ENCODE assay signal across 20 cellular contexts in the genomic region with DNA sequence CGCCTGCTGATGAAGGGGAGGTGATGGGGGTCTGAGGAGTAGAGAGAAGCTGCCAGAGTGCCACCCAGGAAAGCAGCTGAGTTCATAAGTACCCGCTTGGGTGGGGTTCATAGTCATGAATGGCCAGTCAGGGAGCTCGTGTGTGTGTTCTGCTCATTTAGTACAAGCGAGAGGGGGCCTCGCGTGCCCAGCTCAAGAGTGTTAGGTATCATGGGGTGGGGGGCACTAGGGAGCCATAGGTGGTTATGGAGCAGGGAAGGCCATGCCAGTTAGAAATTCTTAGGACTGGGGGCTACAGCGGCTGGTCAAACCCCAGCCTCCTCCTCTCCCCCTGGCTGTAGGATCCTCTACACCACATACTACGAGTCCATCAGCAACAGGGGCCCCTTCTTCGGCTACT. TPM values are rescaled to one million over a fixed set of nuclear protein-coding genes. Genes with fewer than 3 reads are reported as not detected.
DNase-seq lines count a peak whose midpoint lies in the region; ATAC-seq, FAIRE-seq and TF ChIP-seq lines count a peak whose summit lies in the region.
"Had no signal": no experiment of that assay in that cellular context is flagged by ENCODE, and none has a peak within 500 bp of the region (broad histone marks: within the 10 kb centered on the region; RNA-seq: fewer than 3 reads in every experiment).

No MANE protein-coding gene starts in this region.

- intact Hi-C loops in activated B cell treated with CpG ODN at 0.5 μM for 24 hours (cut with micrococcal nuclease), result loop anchor here (10.0 kb wide), 2 partner anchors 63 to 133 kb away; a partner anchor contains a TSS
- intact Hi-C loops in pancreas (cut with DNase I), result no loop called here
- intact Hi-C loops in PC-3 (cut with micrococcal nuclease), result no loop called here

- no peak overlapping the region for H3K4me2 ChIP-seq in PC-3 (ENCODE audit: low read length)

- no peak for ATAC-seq in activated B cell treated with CpG ODN at 0.5 μM for 24 hours (ENCODE audit: low read depth)
- ATAC-seq in pancreas, result no peak
- no peak for ATAC-seq in HG03097 (IDR thresholded peaks at IDR 0.05; ENCODE audit: low FRiP score, unreplicated experiment)
- ATAC-seq in PC-3, result no peak

- peak; percentile 38 for DNase-seq in activated CD8-positive, alpha-beta memory T cell treated with anti-CD3 and anti-CD28 coated beads, Interleukin-2, amount 50 U/mL, for 48 hours
- DNase-seq in activated CD8-positive, alpha-beta memory T cell treated with anti-CD3 and anti-CD28 coated beads for 24 hours, result no peak
- DNase-seq in activated B cell treated with CpG ODN at 0.5 μM for 24 hours, result no peak
- no peak for DNase-seq in endodermal cell
- DNase-seq in pancreas, result peak in 5 of 6 donors; percentile 1 to 23 (median 8)
- no peak for DNase-seq in PC-3
- DNase-seq in mucosa of gallbladder (ENCODE audit: low spot score), result no peak
- DNase-seq: CD4-positive, alpha-beta T cell; COR-L47; NCI-H1105; NCI-H1436 treated with DMSO at 0.1 percent for 48 hours; NCI-H187 treated with DMSO at 0.1 percent for 48 hours; NCI-H524 treated with DMSO at 0.1 percent for 48 hours; NCI-H774; RPMI8226 had no signal

- peaks cover 51% of the 10 kb centered on the region for H3K36me3 ChIP-seq in endodermal cell (ENCODE audit: control insufficient read depth, insufficient read depth, low read length)
- H3K36me3 ChIP-seq in pancreas, result peaks cover 0 to 27% (median 15%) of the 10 kb centered on the region in 3 donors
- H3K36me3 ChIP-seq in PC-3 (ENCODE audit: low read depth, low read length), result no peaks in the 10 kb centered on the region
- H3K36me3 ChIP-seq: SJSA1 had no signal

- no peaks in the 10 kb centered on the region for H3K9me2 ChIP-seq in PC-3 (replicated peaks; ENCODE audit: low read length)

- H3K27ac ChIP-seq in endodermal cell (ENCODE audit: low read depth, low read length) (no peak overlapping the region), pancreas (no peak overlapping the region), PC-3 (ENCODE audit: low read length) (no peak overlapping the region)
- H3K27ac ChIP-seq: 22Rv1, SJSA1 had no signal

- no peaks in the 10 kb centered on the region for H3K4me1 Mint-ChIP-seq in activated B cell treated with CpG ODN at 0.5 μM for 24 hours
- H3K4me1 Mint-ChIP-seq in endodermal cell, result peaks cover 6% of the 10 kb centered on the region

- BruUV-seq in PC-3 (replicated peaks; lab: Mats Ljungman, UMichigan), result no TSS peak

- H3K4me3 Mint-ChIP-seq in activated B cell treated with CpG ODN at 0.5 μM for 24 hours (no peak overlapping the region), endodermal cell (no peak overlapping the region)
- H3K4me3 Mint-ChIP-seq: CD4-positive, alpha-beta T cell had no signal

- H3K9ac ChIP-seq in endodermal cell (ENCODE audit: extremely low read depth, low read length, poor library complexity, severe bottlenecking), result no peak overlapping the region
- no peak overlapping the region for H3K9ac ChIP-seq in PC-3 (ENCODE audit: low read length)

- H2AFZ ChIP-seq in PC-3 (ENCODE audit: low read length), result no peak overlapping the region

- CTCF ChIA-PET in activated B cell treated with CpG ODN at 0.5 μM for 24 hours (lab: Charles Lee) (no interaction called here), PC-3 (lab: Charles Lee) (interaction anchor here (0.5 to 0.6 kb wide), 2 partner anchors 257 to 381 kb away, joined by 4 to 5 read pairs; no protein-coding TSS in a partner anchor)

- TF ChIP-seq CTCF in activated B cell treated with CpG ODN at 0.5 μM for 24 hours (IDR thresholded peaks at IDR 0.05) (no peak), endodermal cell (conservative IDR thresholded peaks at IDR 0.05) (no peak), pancreas (IDR thresholded peaks at IDR 0.05) (no peak), PC-3 (conservative IDR thresholded peaks at IDR 0.05; ENCODE audit: low read depth, low read length) (no peak)

- H3K27me3 ChIP-seq in endodermal cell (ENCODE audit: control insufficient read depth, insufficient read depth, low read length, poor library complexity, severe bottlenecking) (no peaks in the 10 kb centered on the region), pancreas (no peaks in the 10 kb centered on the region), PC-3 (ENCODE audit: low read length) (no peaks in the 10 kb centered on the region)

- POLR2A ChIA-PET in activated B cell treated with CpG ODN at 0.5 μM for 24 hours (lab: Charles Lee) (interaction anchor here (0.6 kb wide), 1 partner anchor 327 kb away, joined by 3 read pairs; no protein-coding TSS in a partner anchor), PC-3 (lab: Charles Lee; ENCODE audit: unreplicated experiment) (no interaction called here)

- H3K9me3 Mint-ChIP-seq in activated B cell treated with CpG ODN at 0.5 μM for 24 hours, result no peaks in the 10 kb centered on the region
- no peaks in the 10 kb centered on the region for H3K9me3 Mint-ChIP-seq in endodermal cell
- H3K9me3 Mint-ChIP-seq: CD4-positive, alpha-beta T cell had no signal

- no peaks in the 10 kb centered on the region for H3K9me3 ChIP-seq in endodermal cell (ENCODE audit: control insufficient read depth, low read length)
- no peaks in the 10 kb centered on the region for H3K9me3 ChIP-seq in pancreas
- no peaks in the 10 kb centered on the region for H3K9me3 ChIP-seq in PC-3 (ENCODE audit: low read length)
- H3K9me3 ChIP-seq: SJSA1 had no signal

- no peak overlapping the region for H3K4me3 ChIP-seq in endodermal cell (ENCODE audit: low read length)
- no peak overlapping the region for H3K4me3 ChIP-seq in pancreas
- H3K4me3 ChIP-seq in PC-3 (ENCODE audit: low read length), result no peak overlapping the region
- H3K4me3 ChIP-seq: SJSA1 had no signal

- FAIRE-seq in pancreas (lab: Jason Lieb, UNC), result no peak

- H3K27ac Mint-ChIP-seq in activated B cell treated with CpG ODN at 0.5 μM for 24 hours (peak overlapping the region; percentile 24), endodermal cell (peak overlapping the region; percentile 52)
- H3K27ac Mint-ChIP-seq: CD4-positive, alpha-beta T cell had no signal

- H3K27me3 Mint-ChIP-seq in activated B cell treated with CpG ODN at 0.5 μM for 24 hours, result no peaks in the 10 kb centered on the region
- H3K27me3 Mint-ChIP-seq in endodermal cell (ENCODE audit: insufficient read depth), result no peaks in the 10 kb centered on the region
- H3K27me3 Mint-ChIP-seq: CD4-positive, alpha-beta T cell had no signal

- H3F3A ChIP-seq in PC-3 (ENCODE audit: low read length, unreplicated experiment), result no peaks in the 10 kb centered on the region

- H3K79me2 ChIP-seq in PC-3 (ENCODE audit: low read length), result no peaks in the 10 kb centered on the region

- no peaks in the 10 kb centered on the region for H4K20me1 ChIP-seq in PC-3 (ENCODE audit: low read length)

- H3K36me3 Mint-ChIP-seq in activated B cell treated with CpG ODN at 0.5 μM for 24 hours (ENCODE audit: low read depth) (peaks cover 54% of the 10 kb centered on the region), endodermal cell (ENCODE audit: low read depth) (peaks cover 55% of the 10 kb centered on the region)

- H3K4me1 ChIP-seq in endodermal cell (ENCODE audit: control insufficient read depth, insufficient read depth, low read length) (no peaks in the 10 kb centered on the region), pancreas (no peaks in the 10 kb centered on the region), PC-3 (ENCODE audit: insufficient read depth, low read length) (no peaks in the 10 kb centered on the region)
- H3K4me1 ChIP-seq: SJSA1 had no signal

- WGBS in endodermal cell (ENCODE audit: insufficient coverage in 1 of 2, insufficient read length in 1 of 2), 2 experiments, result 97% methylated on average over 7 to 9 of the region's 9 CpGs
- WGBS in pancreas, 2 donors, result 96% methylated on average over 9 of the region's 9 CpGs

RNA-seq across cellular contexts. Expression of a gene that starts 46.8 kb away (rescaled TPM):
- total RNA-seq in activated B cell treated with CpG ODN at 0.5 μM for 24 hours (23.7 and 24.6 TPM in 2 replicates), endodermal cell (10 to 100 TPM; 63.4 to 72.7 TPM), pancreas (10 to 100 TPM; 13.8 to 24.4 (median 18.2) TPM), PC-3 (2014; rRNA removed) (217 and 221 TPM in 2 replicates), mucosa of gallbladder (52.2 TPM)
- 51.6 TPM for polyA plus RNA-seq in endodermal cell (2013, experiment 1 of 2)
- polyA plus RNA-seq in endodermal cell (2013, experiment 2 of 2), result 52.4 TPM
- 10 to 100 TPM; 22.2 to 58.4 TPM for polyA plus RNA-seq in pancreas

RNA-seq across cellular contexts. Expression of a gene that starts 52.2 kb away (rescaled TPM):
- total RNA-seq in activated B cell treated with CpG ODN at 0.5 μM for 24 hours (112 and 114 TPM in 2 replicates), endodermal cell (100 to 1,000 TPM in 1 of 2 donors, 10 to 100 TPM in 1; 76.9 to 105 TPM), pancreas (10 to 100 TPM; 41.6 to 82.4 (median 62.1) TPM), PC-3 (2014; rRNA removed) (39.3 and 43.9 TPM in 2 replicates), mucosa of gallbladder (20.7 TPM)
- 52.1 TPM for polyA plus RNA-seq in endodermal cell (2013, experiment 1 of 2)
- 56.6 TPM for polyA plus RNA-seq in endodermal cell (2013, experiment 2 of 2)
- polyA plus RNA-seq in pancreas, result 100 to 1,000 TPM in 1 of 2 donors, 10 to 100 TPM in 1; 72.1 to 118 TPM
- total RNA-seq: HT-29, LHCN-M2, SJSA1 had no signal

RNA-seq across cellular contexts. Expression of a gene that starts 59.8 kb away (rescaled TPM):
- total RNA-seq in activated B cell treated with CpG ODN at 0.5 μM for 24 hours, result 31.1 and 35.8 TPM in 2 replicates
- total RNA-seq in endodermal cell, result 10 to 100 TPM; 75.7 to 86.2 TPM
- 132 TPM for polyA plus RNA-seq in endodermal cell (2013, experiment 1 of 2)
- 134 TPM for polyA plus RNA-seq in endodermal cell (2013, experiment 2 of 2)
- total RNA-seq in pancreas, result 10 to 100 TPM in 5 of 6 donors, 1 to 10 TPM in 1; 7.7 to 17.8 (median 11.2) TPM
- 10 to 100 TPM; 71.4 to 81.2 TPM for polyA plus RNA-seq in pancreas
- 98.5 and 144 TPM in 2 replicates for total RNA-seq in PC-3 (2014; rRNA removed)
- total RNA-seq in mucosa of gallbladder, result 45.2 TPM

RNA-seq across cellular contexts. Expression of a gene that starts 59.9 kb away (rescaled TPM):
- total RNA-seq in activated B cell treated with CpG ODN at 0.5 μM for 24 hours (3,149 and 3,168 TPM in 2 replicates), endodermal cell (1,000 to 10,000 TPM; 1,512 to 1,809 TPM), pancreas (1,000 to 10,000 TPM in 4 of 6 donors, 100 to 1,000 TPM in 2; 892 to 1,524 (median 1,066) TPM), PC-3 (2014; rRNA removed) (2,594 and 2,746 TPM in 2 replicates), mucosa of gallbladder (1,184 TPM)
- polyA plus RNA-seq in endodermal cell (2013, experiment 1 of 2), result 1,091 TPM
- 978 TPM for polyA plus RNA-seq in endodermal cell (2013, experiment 2 of 2)
- polyA plus RNA-seq in pancreas, result 100 to 1,000 TPM; 706 to 850 TPM

Comparison
In these comparisons a context has a peak if more than half of its experiments do, and no peak if none do; other contexts are left out.
1. DNase-seq: peak in activated CD8-positive, alpha-beta memory T cell treated with anti-CD3 and anti-CD28 coated beads, Interleukin-2, amount 50 U/mL, for 48 hours (single experiment) and pancreas (5 of 6); none in activated CD8-positive, alpha-beta memory T cell treated with anti-CD3 and anti-CD28 coated beads for 24 hours (single experiment), activated B cell treated with CpG ODN at 0.5 μM for 24 hours (single experiment), endodermal cell (single experiment), PC-3 (single experiment) and mucosa of gallbladder (single experiment).